In the genomic region with DNA sequence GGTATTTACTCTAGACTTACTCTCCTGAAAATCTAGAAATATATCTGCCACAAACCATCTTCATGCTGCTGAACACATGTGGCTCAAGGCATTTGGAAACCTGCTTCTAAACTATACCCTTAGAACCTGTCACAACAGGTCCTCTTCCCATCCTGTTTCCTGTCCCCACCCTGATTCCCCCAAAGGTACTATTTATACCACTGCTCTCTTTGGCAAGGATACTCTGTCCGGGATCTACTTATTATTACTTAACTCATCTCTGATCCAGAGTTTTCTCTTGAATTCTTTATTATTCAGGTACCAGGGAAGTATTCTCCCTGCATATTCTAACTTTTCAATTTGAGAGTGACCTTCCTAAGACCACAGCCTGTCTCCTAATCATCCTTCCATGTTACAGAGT, we compare ENCODE assay signal across 24 cellular contexts. TPM values are rescaled to one million over a fixed set of nuclear protein-coding genes. Genes with fewer than 3 reads are reported as not detected.
DNase-seq lines count a peak whose midpoint lies in the region; ATAC-seq, FAIRE-seq and TF ChIP-seq lines count a peak whose summit lies in the region.
"Had no signal": no experiment of that assay in that cellular context is flagged by ENCODE, and none has a peak within 500 bp of the region (broad histone marks: within the 10 kb centered on the region; RNA-seq: fewer than 3 reads in every experiment).

No MANE protein-coding gene starts in this region.

- no TSS peak for BruUV-seq in K562 (replicated peaks; lab: Mats Ljungman, UMichigan)

- CTCF ChIA-PET in K562 (lab: Yijun Ruan, JAX; ENCODE audit: low intra/inter-chr PET ratio) = no interaction called here

- no CpG with 5 or more reads among the region's 1 CpG for WGBS in H9 (ENCODE audit: extremely low coverage, insufficient read length, low lambda C conversion rate)
- WGBS in K562 (ENCODE audit: insufficient coverage, low coverage, missing lambda C conversion rate) = 77% methylated on average over 1 of the region's 1 CpG
- WGBS in esophagus squamous epithelium, 2 donors = 29 to 33% methylated on average over 1 of the region's 1 CpG

- in situ Hi-C loops in K562 (cut with MboI) = no loop called here

- H3K9me1 ChIP-seq in K562 (ENCODE audit: control insufficient read depth, insufficient read depth, low read length) = no peaks in the 10 kb centered on the region

- H3K27ac ChIP-seq in H9 (ENCODE audit: insufficient read length, low read depth, low read length) = no peak overlapping the region
- H3K27ac ChIP-seq in K562 (ENCODE audit: extremely low read depth, low read depth, low read length) = no peak overlapping the region
- H3K27ac ChIP-seq in osteoblast (ENCODE audit: low read depth, low read length) = no peak overlapping the region
- peak overlapping the region in 1 of 4 donors; percentile 44 for H3K27ac ChIP-seq in esophagus squamous epithelium
- H3K27ac ChIP-seq: ovary had no signal

- H3K4me2 ChIP-seq in H9 (ENCODE audit: insufficient read depth, insufficient read length, low read length) (no peak overlapping the region), K562 (ENCODE audit: insufficient read depth, low read length) (no peak overlapping the region), osteoblast (ENCODE audit: insufficient read depth, low read length) (no peak overlapping the region)

- H3K18ac ChIP-seq in H9 (ENCODE audit: insufficient read length, low read depth, low read length) = no peak overlapping the region

- no peak overlapping the region for H3K14ac ChIP-seq in H9 (ENCODE audit: insufficient read depth, low read length)

- H2AFZ ChIP-seq in H9 (ENCODE audit: low read length) (no peak overlapping the region), K562 (ENCODE audit: low read depth, low read length) (no peak overlapping the region), osteoblast (ENCODE audit: low read length) (no peak overlapping the region)

- no peak overlapping the region for H2BK15ac ChIP-seq in H9 (ENCODE audit: low read depth, low read length)

- peak overlapping the region; percentile 88 for H3K27ac Mint-ChIP-seq in activated T-cell treated with anti-CD3 and anti-CD28 coated beads, Interleukin-2, amount 50 U/mL, for 24 hours
- peak overlapping the region in 2 of 3 experiments; percentile 36 to 71; a peak in 1 of 7 replicates for H3K27ac Mint-ChIP-seq in H9
- H3K27ac Mint-ChIP-seq: dendritic cell treated with granulocyte-macrophage colony-stimulating factor and Interleukin-4, amounts not matched to agents 40 ng/mL and 50 ng/mL, for 4 days had no signal

- H3K79me1 ChIP-seq in H9 (ENCODE audit: insufficient read depth, low read depth, low read length, poor library complexity, severe bottlenecking) = no peaks in the 10 kb centered on the region

- H3K9me3 Mint-ChIP-seq in activated T-cell treated with anti-CD3 and anti-CD28 coated beads, Interleukin-2, amount 50 U/mL, for 24 hours = no peaks in the 10 kb centered on the region
- no peaks in the 10 kb centered on the region for H3K9me3 Mint-ChIP-seq in activated T-cell treated with anti-CD3 and anti-CD28 coated beads, Interleukin-2, amount 50 U/mL, for 4 hours
- no peaks in the 10 kb centered on the region for H3K9me3 Mint-ChIP-seq in H9
- H3K9me3 Mint-ChIP-seq: dendritic cell treated with granulocyte-macrophage colony-stimulating factor and Interleukin-4, amounts not matched to agents 40 ng/mL and 50 ng/mL, for 4 days had no signal

- POLR2A ChIA-PET in K562 (lab: Yijun Ruan, JAX) = interaction anchor here (1.0 kb wide), 1 partner anchor 31 kb away, joined by 5 read pairs; no protein-coding TSS in a partner anchor

- peaks cover 51% of the 10 kb centered on the region for H3K36me3 ChIP-seq in K562 (ENCODE audit: control insufficient read depth, insufficient read depth, low read length)
- H3K36me3 ChIP-seq in osteoblast (ENCODE audit: insufficient read depth, low read length) = no peaks in the 10 kb centered on the region
- peaks cover 0 to 21% (median 6%) of the 10 kb centered on the region in 3 donors for H3K36me3 ChIP-seq in esophagus squamous epithelium
- H3K36me3 ChIP-seq: ovary had no signal

- no peaks in the 10 kb centered on the region for H3K9me3 ChIP-seq in H9 (ENCODE audit: control insufficient read depth, low read depth, low read length)
- H3K9me3 ChIP-seq in K562 (replicated peaks; ENCODE audit: control insufficient read depth, insufficient read depth, low read depth, low read length) = no peaks in the 10 kb centered on the region
- no peaks in the 10 kb centered on the region for H3K9me3 ChIP-seq in osteoblast (ENCODE audit: low read depth, low read length)
- no peaks in the 10 kb centered on the region for H3K9me3 ChIP-seq in esophagus squamous epithelium
- H3K9me3 ChIP-seq: esophagus muscularis mucosa, HAP-1, heart left ventricle, ovary had no signal

- no peak overlapping the region for H3T11ph ChIP-seq in H9 (ENCODE audit: low read length)

- H4K20me1 ChIP-seq in H9 (ENCODE audit: control insufficient read depth, insufficient read depth, insufficient read length) (no peaks in the 10 kb centered on the region), K562 (replicated peaks; ENCODE audit: control insufficient read depth, insufficient read depth, low read length) (no peaks in the 10 kb centered on the region), osteoblast (ENCODE audit: insufficient read depth, low read length) (peaks cover 11% of the 10 kb centered on the region)

- TF ChIP-seq CTCF in H9 (conservative IDR thresholded peaks at IDR 0.05) = no peak
- no peak for TF ChIP-seq CTCF in K562 (IDR thresholded peaks at IDR 0.05 in 2 of 3, conservative IDR thresholded peaks at IDR 0.05 in 1 of 3; ENCODE audit: insufficient read depth in 2 of 3, low read depth in 1 of 3, low read length in 3 of 3)
- TF ChIP-seq CTCF in osteoblast (IDR thresholded peaks at IDR 0.05; ENCODE audit: extremely low read depth, low read depth, low read length) = no peak
- no peak for TF ChIP-seq CTCF in esophagus squamous epithelium (IDR thresholded peaks at IDR 0.05)

- H4K5ac ChIP-seq in H9 (ENCODE audit: insufficient read length, low read depth, low read length) = no peak overlapping the region

- TF ChIP-seq POLR2A in K562 (conservative IDR thresholded peaks at IDR 0.05) (no peak), esophagus squamous epithelium (IDR thresholded peaks at IDR 0.05) (no peak)

- H2BK20ac ChIP-seq in H9 (ENCODE audit: low read depth, low read length, poor library complexity, severe bottlenecking) = no peak overlapping the region

- no peak for TF ChIP-seq EP300 in K562 (IDR thresholded peaks at IDR 0.05; ENCODE audit: low read length)

- no peak overlapping the region for H2AK5ac ChIP-seq in H9 (ENCODE audit: insufficient read length, low read length)

- H3K9ac ChIP-seq in H9 (ENCODE audit: extremely low read depth, insufficient read length, low read length) = no peak overlapping the region
- no peak overlapping the region for H3K9ac ChIP-seq in K562 (ENCODE audit: insufficient read depth in 1 of 2, low read depth in 2 of 2, low read length in 2 of 2)

- H4K91ac ChIP-seq in H9 (ENCODE audit: insufficient read length, low read depth, low read length) = no peak overlapping the region

- no peak overlapping the region for H3K4me3 ChIP-seq in K562
- H3K4me3 ChIP-seq in osteoblast (ENCODE audit: insufficient read depth, low read length) = no peak overlapping the region
- no peak overlapping the region for H3K4me3 ChIP-seq in esophagus squamous epithelium
- H3K4me3 ChIP-seq: esophagus muscularis mucosa, HAP-1, heart left ventricle, ovary, skin epidermis had no signal

- H3K4ac ChIP-seq in H9 (ENCODE audit: low read depth, low read length) = no peak overlapping the region

- H3K23ac ChIP-seq in H9 (ENCODE audit: insufficient read length, low read depth, low read length) = no peak overlapping the region

- no peak for TF ChIP-seq RAD21 in K562 (CRISPR knock-in tag; conservative IDR thresholded peaks at IDR 0.05 in 1 of 2, IDR thresholded peaks at IDR 0.05 in 1 of 2)

- peaks cover 10% of the 10 kb centered on the region; the same call in 1 of the 2 replicates for H3K79me2 ChIP-seq in H9 (ENCODE audit: insufficient read depth, low read length)
- peaks cover 87% of the 10 kb centered on the region for H3K79me2 ChIP-seq in K562 (ENCODE audit: control insufficient read depth, insufficient read depth, low read length)
- peaks cover 69% of the 10 kb centered on the region for H3K79me2 ChIP-seq in osteoblast (ENCODE audit: insufficient read depth, low read length)

- no peaks in the 10 kb centered on the region for H3K4me1 ChIP-seq in H9 (ENCODE audit: insufficient read depth, low read length)
- H3K4me1 ChIP-seq in K562 (replicated peaks in 1 of 2; ENCODE audit: control insufficient read depth in 2 of 2, insufficient read depth in 2 of 2, low read length in 2 of 2) = no peaks in the 10 kb centered on the region; a peak in 2 of 5 replicates
- no peaks in the 10 kb centered on the region for H3K4me1 ChIP-seq in osteoblast (ENCODE audit: insufficient read depth, low read length)
- peaks cover 0 to 16% (median 5%) of the 10 kb centered on the region in 3 donors for H3K4me1 ChIP-seq in esophagus squamous epithelium
- H3K4me1 ChIP-seq: HAP-1 had no signal

- ATAC-seq in activated T-cell treated with anti-CD3 and anti-CD28 coated beads, Interleukin-2, amount 50 U/mL, for 4 hours = no peak
- peak; percentile 48 for ATAC-seq in K562
- no peak for ATAC-seq in GM21576 (IDR thresholded peaks at IDR 0.05; ENCODE audit: unreplicated experiment)

- H3K27me3 Mint-ChIP-seq in activated T-cell treated with anti-CD3 and anti-CD28 coated beads, Interleukin-2, amount 50 U/mL, for 24 hours = no peaks in the 10 kb centered on the region
- H3K27me3 Mint-ChIP-seq in activated T-cell treated with anti-CD3 and anti-CD28 coated beads, Interleukin-2, amount 50 U/mL, for 4 hours (ENCODE audit: low read depth) = no peaks in the 10 kb centered on the region
- no peaks in the 10 kb centered on the region for H3K27me3 Mint-ChIP-seq in H9 (ENCODE audit: low read depth)
- H3K27me3 Mint-ChIP-seq: dendritic cell treated with granulocyte-macrophage colony-stimulating factor and Interleukin-4, amounts not matched to agents 40 ng/mL and 50 ng/mL, for 4 days had no signal

- intact Hi-C loops in K562 (cut with micrococcal nuclease) (no loop called here), esophagus squamous epithelium (cut with DNase I) (no loop called here)

- no peaks in the 10 kb centered on the region for H3K27me3 ChIP-seq in H9 (ENCODE audit: insufficient read depth, low read length)
- H3K27me3 ChIP-seq in K562 (ENCODE audit: control insufficient read depth in 2 of 2, insufficient read depth in 2 of 2, low read length in 2 of 2) = no peaks in the 10 kb centered on the region
- H3K27me3 ChIP-seq in osteoblast (ENCODE audit: insufficient read depth, low read length) = no peaks in the 10 kb centered on the region
- no peaks in the 10 kb centered on the region for H3K27me3 ChIP-seq in esophagus squamous epithelium
- H3K27me3 ChIP-seq: esophagus muscularis mucosa, heart left ventricle, ovary had no signal

- no peak overlapping the region for H2BK12ac ChIP-seq in H9 (ENCODE audit: insufficient read length, low read depth, low read length)

- no peak for FAIRE-seq in K562 (lab: Jason Lieb, UNC)
- FAIRE-seq: GM12892, urothelium cell line had no signal

- H3K56ac ChIP-seq in H9 (ENCODE audit: insufficient read length, low read depth, low read length) = no peak overlapping the region

- H3K36me3 Mint-ChIP-seq in activated T-cell treated with anti-CD3 and anti-CD28 coated beads, Interleukin-2, amount 50 U/mL, for 24 hours (ENCODE audit: low read depth) = peaks cover 41% of the 10 kb centered on the region
- H3K36me3 Mint-ChIP-seq in activated T-cell treated with anti-CD3 and anti-CD28 coated beads, Interleukin-2, amount 50 U/mL, for 4 hours (ENCODE audit: insufficient read depth) = peaks cover 19% of the 10 kb centered on the region
- peaks cover 26 to 41% (median 33%) of the 10 kb centered on the region in 3 experiments; a peak in 6 of 7 replicates for H3K36me3 Mint-ChIP-seq in H9 (ENCODE audit: insufficient read depth in 1 of 3, low read depth in 3 of 3)

- no peaks in the 10 kb centered on the region for H3K23me2 ChIP-seq in H9 (ENCODE audit: insufficient read length, low read depth, low read length, poor library complexity, severe bottlenecking)

- DNase-seq in activated T-cell treated with anti-CD3 and anti-CD28 coated beads, Interleukin-2, amount 50 U/mL, for 24 hours = no peak
- no peak for DNase-seq in activated T-cell treated with anti-CD3 and anti-CD28 coated beads, Interleukin-2, amount 50 U/mL, for 4 hours
- DNase-seq in H9 (no peak), K562 (ENCODE audit: extremely low read depth in 1 of 4, low spot score in 3 of 4) (no peak), osteoblast (ENCODE audit: insufficient read length, low spot score, missing footprints) (peak; percentile 62), OCI-M1 (lab: John Stamatoyannopoulos, UW) (no peak), esophagus squamous epithelium (lab: John Stamatoyannopoulos, UW) (no peak)
- DNase-seq: activated CD4-positive, CD25-positive, alpha-beta regulatory T cell; activated T-cell treated with anti-CD3 and anti-CD28 coated beads, Interleukin-2, amount 50 U/mL, for 1 hour; GDM1; heart left ventricle; islet precursor cell; MM.1S; NCI-H2081; NCI-H748 treated with DMSO at 0.1 percent for 48 hours; ovary; SW 1271 had no signal

- no peak overlapping the region for H2BK120ac ChIP-seq in H9 (ENCODE audit: low read depth, low read length, poor library complexity, severe bottlenecking)

- H2BK5ac ChIP-seq in H9 (ENCODE audit: insufficient read length, low read length) = no peak overlapping the region

- no peak overlapping the region for H4K8ac ChIP-seq in H9 (replicated peaks; ENCODE audit: insufficient read length, low read depth, low read length)

- no peak overlapping the region for H3K4me3 Mint-ChIP-seq in activated T-cell treated with anti-CD3 and anti-CD28 coated beads, Interleukin-2, amount 50 U/mL, for 24 hours
- H3K4me3 Mint-ChIP-seq in activated T-cell treated with anti-CD3 and anti-CD28 coated beads, Interleukin-2, amount 50 U/mL, for 4 hours = no peak overlapping the region
- H3K4me3 Mint-ChIP-seq in H9 = no peak overlapping the region
- H3K4me3 Mint-ChIP-seq: dendritic cell treated with granulocyte-macrophage colony-stimulating factor and Interleukin-4, amounts not matched to agents 40 ng/mL and 50 ng/mL, for 4 days had no signal

- H3K4me1 Mint-ChIP-seq in activated T-cell treated with anti-CD3 and anti-CD28 coated beads, Interleukin-2, amount 50 U/mL, for 24 hours (ENCODE audit: low read depth) = peaks cover 40% of the 10 kb centered on the region
- peaks cover 33% of the 10 kb centered on the region for H3K4me1 Mint-ChIP-seq in activated T-cell treated with anti-CD3 and anti-CD28 coated beads, Interleukin-2, amount 50 U/mL, for 4 hours (ENCODE audit: low read depth)
- H3K4me1 Mint-ChIP-seq in H9 = peaks cover 0 to 10% of the 10 kb centered on the region in 2 experiments; a peak in 2 of 4 replicates

RNA-seq across cellular contexts. Expression of gene TRAF4, which starts 33.4 kb away (rescaled TPM):
- 100 to 1,000 TPM; 221 to 247 (median 229) TPM for total RNA-seq in activated T-cell treated with anti-CD3 and anti-CD28 coated beads, Interleukin-2, amount 50 U/mL, for 4 hours
- total RNA-seq in H9 (2021) (227 and 237 TPM in 2 replicates), K562 (2014; rRNA removed) (75.4 and 112 TPM in 2 replicates), K562 (2014; rRNA removed; fragmentation: Illumina TruSeq; extraction: Trizol) (23.6 and 32.0 TPM in 2 replicates), K562 (2015; rRNA removed; fragmentation: Illumina TruSeq; extraction: Trizol) (45.6 and 52.6 TPM in 2 replicates), K562 (2021) (147 and 156 TPM in 2 replicates), osteoblast (36.8 and 47.0 TPM in 2 replicates), esophagus squamous epithelium (10 to 100 TPM; 25.0 to 39.8 (median 33.0) TPM)
- total RNA-seq in K562 (2011; cell fraction: chromatin; rRNA removed; ENCODE audit: low replicate concordance) = 164 and 626 TPM in 2 replicates
- 558 and 573 TPM in 2 replicates for total RNA-seq in K562 (2011; cell fraction: nucleolus; rRNA removed)
- total RNA-seq in K562 (2011; cell fraction: nucleoplasm; rRNA removed) = 242 and 260 TPM in 2 replicates
- polyA plus RNA-seq in K562 (2011; rRNA removed) (72.4 and 96.6 TPM in 2 replicates), K562 (2014; fragmentation: Illumina TruSeq; extraction: Trizol) (85.4 and 87.7 TPM in 2 replicates), K562 (2014; fragmentation: Nextera tagmentation; extraction: Ambion mirVana) (1 to 10 TPM; 2.4 to 5.0 TPM), K562 (2014; rRNA removed) (108 and 121 TPM in 2 replicates)
- polyA plus RNA-seq in K562 (2011; cell fraction: cytosol; rRNA removed) = 87.1 and 180 TPM in 2 replicates
- polyA plus RNA-seq in K562 (2011; cell fraction: nucleus; rRNA removed) = 335 and 714 TPM in 2 replicates
- polyA plus RNA-seq in K562 (2012) = 70.3 and 95.8 TPM in 2 replicates
- 26.9 and 43.6 TPM in 2 replicates for polyA minus RNA-seq in K562 (2011; rRNA and poly(A)+ RNA removed)
- polyA minus RNA-seq in K562 (2011; cell fraction: cytosol; rRNA and poly(A)+ RNA removed) = 67.1 and 85.3 TPM in 2 replicates
- polyA minus RNA-seq in K562 (2011; cell fraction: nucleus; rRNA and poly(A)+ RNA removed) = 145 and 253 TPM in 2 replicates

RNA-seq across cellular contexts. Expression of gene NEK8, which starts 48.6 kb away (rescaled TPM):
- 1 to 10 TPM; 5.8 to 7.7 (median 7.6) TPM for total RNA-seq in activated T-cell treated with anti-CD3 and anti-CD28 coated beads, Interleukin-2, amount 50 U/mL, for 4 hours
- total RNA-seq in H9 (2021) = 16.6 and 18.8 TPM in 2 replicates
- total RNA-seq in K562 (2011; cell fraction: chromatin; rRNA removed; ENCODE audit: low replicate concordance) = 53.1 and 144 TPM in 2 replicates
- 60.9 and 78.0 TPM in 2 replicates for total RNA-seq in K562 (2011; cell fraction: nucleolus; rRNA removed)
- total RNA-seq in K562 (2011; cell fraction: nucleoplasm; rRNA removed) = 42.5 and 50.3 TPM in 2 replicates
- 4.6 and 5.8 TPM in 2 replicates for total RNA-seq in K562 (2014; rRNA removed)
- total RNA-seq in K562 (2014; rRNA removed; fragmentation: Illumina TruSeq; extraction: Trizol) = 3.9 TPM in 2 replicates
- total RNA-seq in K562 (2015; rRNA removed; fragmentation: Illumina TruSeq; extraction: Trizol) = 3.6 and 4.5 TPM in 2 replicates
- 6.4 and 7.8 TPM in 2 replicates for total RNA-seq in K562 (2021)
- polyA plus RNA-seq in K562 (2011; rRNA removed) = 16.6 and 17.7 TPM in 2 replicates
- 11.0 and 15.6 TPM in 2 replicates for polyA plus RNA-seq in K562 (2011; cell fraction: cytosol; rRNA removed)
- 27.1 and 34.4 TPM in 2 replicates for polyA plus RNA-seq in K562 (2011; cell fraction: nucleus; rRNA removed)
- 5.1 and 5.5 TPM in 2 replicates for polyA plus RNA-seq in K562 (2012)
- polyA plus RNA-seq in K562 (2014; fragmentation: Illumina TruSeq; extraction: Trizol) = 5.7 and 8.2 TPM in 2 replicates
- polyA plus RNA-seq in K562 (2014; fragmentation: Nextera tagmentation; extraction: Ambion mirVana) = 1 to 10 TPM in 1 of 2 experiments, under 1 TPM in 1; 0.98 to 1.6 TPM
- 7.6 and 10.3 TPM in 2 replicates for polyA plus RNA-seq in K562 (2014; rRNA removed)
- polyA minus RNA-seq in K562 (2011; rRNA and poly(A)+ RNA removed) = 23.5 and 32.9 TPM in 2 replicates
- polyA minus RNA-seq in K562 (2011; cell fraction: cytosol; rRNA and poly(A)+ RNA removed) = 9.6 and 10.3 TPM in 2 replicates
- 18.8 and 23.9 TPM in 2 replicates for polyA minus RNA-seq in K562 (2011; cell fraction: nucleus; rRNA and poly(A)+ RNA removed)
- total RNA-seq in osteoblast = 6.2 and 7.2 TPM in 2 replicates
- total RNA-seq in esophagus squamous epithelium = 1 to 10 TPM; 1.1 to 7.3 (median 2.6) TPM

RNA-seq across cellular contexts. Expression of gene TLCD1, which starts 51.1 kb away (rescaled TPM):
- total RNA-seq in activated T-cell treated with anti-CD3 and anti-CD28 coated beads, Interleukin-2, amount 50 U/mL, for 4 hours = 10 to 100 TPM; 20.8 to 28.5 (median 23.8) TPM
- total RNA-seq in H9 (2021) (46.4 and 50.7 TPM in 2 replicates), K562 (2014; rRNA removed) (15.8 and 26.0 TPM in 2 replicates), K562 (2014; rRNA removed; fragmentation: Illumina TruSeq; extraction: Trizol) (19.7 and 21.7 TPM in 2 replicates), K562 (2015; rRNA removed; fragmentation: Illumina TruSeq; extraction: Trizol) (15.7 and 18.1 TPM in 2 replicates), K562 (2021) (27.1 and 29.5 TPM in 2 replicates), osteoblast (3.2 and 4.0 TPM in 2 replicates), esophagus squamous epithelium (10 to 100 TPM in 3 of 4 donors, 1 to 10 TPM in 1; 8.8 to 17.0 (median 13.0) TPM)
- total RNA-seq in K562 (2011; cell fraction: chromatin; rRNA removed; ENCODE audit: low replicate concordance) = 34.1 and 67.7 TPM in 2 replicates
- 59.7 and 73.9 TPM in 2 replicates for total RNA-seq in K562 (2011; cell fraction: nucleolus; rRNA removed)
- total RNA-seq in K562 (2011; cell fraction: nucleoplasm; rRNA removed) = 47.7 and 50.0 TPM in 2 replicates
- polyA plus RNA-seq in K562 (2011; rRNA removed) (17.2 and 33.2 TPM in 2 replicates), K562 (2014; fragmentation: Illumina TruSeq; extraction: Trizol) (34.2 and 37.7 TPM in 2 replicates), K562 (2014; fragmentation: Nextera tagmentation; extraction: Ambion mirVana) (10 to 100 TPM in 1 of 2 experiments, 1 to 10 TPM in 1; 6.8 to 10.2 TPM), K562 (2014; rRNA removed) (25.0 and 34.7 TPM in 2 replicates)
- 28.5 and 69.2 TPM in 2 replicates for polyA plus RNA-seq in K562 (2011; cell fraction: cytosol; rRNA removed)
- polyA plus RNA-seq in K562 (2011; cell fraction: nucleus; rRNA removed) = 25.3 and 42.9 TPM in 2 replicates
- polyA plus RNA-seq in K562 (2012) = 14.3 and 27.8 TPM in 2 replicates
- polyA minus RNA-seq in K562 (2011; rRNA and poly(A)+ RNA removed) = 15.8 and 41.3 TPM in 2 replicates
- 7.2 and 13.1 TPM in 2 replicates for polyA minus RNA-seq in K562 (2011; cell fraction: cytosol; rRNA and poly(A)+ RNA removed)
- polyA minus RNA-seq in K562 (2011; cell fraction: nucleus; rRNA and poly(A)+ RNA removed) = 32.4 and 42.9 TPM in 2 replicates

RNA-seq across cellular contexts. Expression of gene RPL23A, which starts 57.4 kb away (rescaled TPM):
- total RNA-seq in activated T-cell treated with anti-CD3 and anti-CD28 coated beads, Interleukin-2, amount 50 U/mL, for 4 hours = 1,000 to 10,000 TPM; 2,218 to 2,392 (median 2,312) TPM
- 2,008 and 2,053 TPM in 2 replicates for total RNA-seq in H9 (2021)
- 434 and 501 TPM in 2 replicates for total RNA-seq in K562 (2011; cell fraction: chromatin; rRNA removed; ENCODE audit: low replicate concordance)
- total RNA-seq in K562 (2011; cell fraction: nucleolus; rRNA removed) = 468 and 553 TPM in 2 replicates
- 654 and 1,193 TPM in 2 replicates for total RNA-seq in K562 (2011; cell fraction: nucleoplasm; rRNA removed)
- total RNA-seq in K562 (2014; rRNA removed) = 1,152 and 1,205 TPM in 2 replicates
- 2,395 and 2,469 TPM in 2 replicates for total RNA-seq in K562 (2014; rRNA removed; fragmentation: Illumina TruSeq; extraction: Trizol)
- total RNA-seq in K562 (2015; rRNA removed; fragmentation: Illumina TruSeq; extraction: Trizol) = 1,764 and 1,818 TPM in 2 replicates
- total RNA-seq in K562 (2021) = 2,532 and 2,839 TPM in 2 replicates
- polyA plus RNA-seq in K562 (2011; rRNA removed) = 2,188 and 2,272 TPM in 2 replicates
- polyA plus RNA-seq in K562 (2011; cell fraction: cytosol; rRNA removed) = 483 and 1,010 TPM in 2 replicates
- 376 and 671 TPM in 2 replicates for polyA plus RNA-seq in K562 (2011; cell fraction: nucleus; rRNA removed)
- polyA plus RNA-seq in K562 (2012) = 2,873 and 3,044 TPM in 2 replicates
- polyA plus RNA-seq in K562 (2014; fragmentation: Illumina TruSeq; extraction: Trizol) = 1,539 and 1,550 TPM in 2 replicates
- polyA plus RNA-seq in K562 (2014; fragmentation: Nextera tagmentation; extraction: Ambion mirVana) = 1,000 to 10,000 TPM; 6,705 to 7,115 TPM
- polyA plus RNA-seq in K562 (2014; rRNA removed) = 1,016 and 1,176 TPM in 2 replicates
- polyA minus RNA-seq in K562 (2011; rRNA and poly(A)+ RNA removed) = 3,418 and 5,037 TPM in 2 replicates
- 735 and 1,003 TPM in 2 replicates for polyA minus RNA-seq in K562 (2011; cell fraction: cytosol; rRNA and poly(A)+ RNA removed)
- polyA minus RNA-seq in K562 (2011; cell fraction: nucleus; rRNA and poly(A)+ RNA removed) = 214 and 406 TPM in 2 replicates
- 428 and 494 TPM in 2 replicates for total RNA-seq in osteoblast
- total RNA-seq in esophagus squamous epithelium = 100 to 1,000 TPM; 236 to 881 (median 571) TPM

RNA-seq across cellular contexts. Expression of gene RAB34, which starts 59.5 kb away (rescaled TPM):
- total RNA-seq in activated T-cell treated with anti-CD3 and anti-CD28 coated beads, Interleukin-2, amount 50 U/mL, for 4 hours = 100 to 1,000 TPM in 1 of 3 donors, 10 to 100 TPM in 2; 11.3 to 100 (median 14.1) TPM
- total RNA-seq in H9 (2021) (189 and 190 TPM in 2 replicates), K562 (2014; rRNA removed) (0.37 and 3.8 TPM in 2 replicates), K562 (2014; rRNA removed; fragmentation: Illumina TruSeq; extraction: Trizol) (0.29 and 0.47 TPM in 2 replicates), K562 (2015; rRNA removed; fragmentation: Illumina TruSeq; extraction: Trizol) (0.18 and 0.26 TPM in 2 replicates), K562 (2021) (0.92 and 2.1 TPM in 2 replicates), osteoblast (176 and 186 TPM in 2 replicates), esophagus squamous epithelium (10 to 100 TPM; 27.6 to 98.0 (median 65.1) TPM)
- 3.0 and 5.4 TPM in 2 replicates for total RNA-seq in K562 (2011; cell fraction: chromatin; rRNA removed; ENCODE audit: low replicate concordance)
- 1.2 and 2.6 TPM in 2 replicates for total RNA-seq in K562 (2011; cell fraction: nucleolus; rRNA removed)
- total RNA-seq in K562 (2011; cell fraction: nucleoplasm; rRNA removed) = 2.2 and 3.7 TPM in 2 replicates
- polyA plus RNA-seq in K562 (2011; rRNA removed) (0.60 and 0.81 TPM in 2 replicates), K562 (2014; fragmentation: Illumina TruSeq; extraction: Trizol) (0.19 TPM in 1 of 2 replicates, not detected in the other), K562 (2014; fragmentation: Nextera tagmentation; extraction: Ambion mirVana) (under 1 TPM in 1 of 2 experiments, not detected in 1; 0.07 TPM), K562 (2014; rRNA removed) (0.44 and 1.0 TPM in 2 replicates)
- 0.45 and 0.53 TPM in 2 replicates for polyA plus RNA-seq in K562 (2011; cell fraction: cytosol; rRNA removed)
- polyA plus RNA-seq in K562 (2011; cell fraction: nucleus; rRNA removed) = 1.3 and 3.1 TPM in 2 replicates
- polyA plus RNA-seq in K562 (2012) = 0.10 and 0.36 TPM in 2 replicates
- not detected in 2 replicates for polyA minus RNA-seq in K562 (2011; rRNA and poly(A)+ RNA removed)
- 3.1 TPM in 1 of 2 replicates, not detected in the other for polyA minus RNA-seq in K562 (2011; cell fraction: cytosol; rRNA and poly(A)+ RNA removed)
- polyA minus RNA-seq in K562 (2011; cell fraction: nucleus; rRNA and poly(A)+ RNA removed) = 0.81 and 1.3 TPM in 2 replicates
